12 cellular contexts compared by ENCODE assay signal in the genomic region with DNA sequence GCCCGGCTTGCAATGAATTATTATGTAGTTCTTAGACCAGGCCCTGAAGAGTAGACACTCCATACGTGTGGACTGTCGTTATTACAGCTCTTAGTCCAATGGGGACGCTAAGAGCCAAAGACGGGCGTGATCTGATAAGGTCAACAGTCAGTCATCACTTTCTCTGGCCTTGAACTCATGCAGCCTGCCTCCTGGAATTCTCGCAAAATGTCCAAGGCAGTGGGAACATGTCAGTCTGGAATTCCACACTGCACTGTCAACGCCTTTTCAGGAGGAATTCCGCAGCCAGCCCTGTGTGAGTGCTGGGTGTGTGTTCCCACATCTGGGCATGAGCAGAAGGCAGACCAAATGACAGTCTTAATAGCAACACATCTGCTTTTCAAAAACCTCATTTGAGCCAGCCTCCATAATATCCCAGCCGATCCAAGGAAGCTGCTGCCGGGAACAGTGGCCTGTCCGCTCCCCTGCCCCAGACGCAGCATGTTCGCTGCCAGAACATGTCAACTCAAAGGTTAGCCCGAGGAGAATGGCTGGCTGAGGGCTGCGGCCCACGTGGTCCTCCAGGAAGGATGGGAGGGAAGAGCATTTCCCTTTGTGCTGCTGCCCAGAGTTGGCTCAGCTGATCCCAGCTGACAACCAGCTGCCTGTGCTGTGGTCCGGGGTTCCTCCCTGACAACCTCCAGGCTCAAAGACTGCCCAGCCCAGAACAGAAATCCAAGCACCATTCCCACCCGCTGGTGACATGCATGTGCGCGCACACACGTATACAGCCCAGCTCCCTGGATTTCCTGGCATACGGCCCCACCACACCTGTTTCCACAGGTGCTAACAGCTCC.
DNase-seq lines count a peak whose midpoint lies in the region; ATAC-seq and TF ChIP-seq lines count a peak whose summit lies in the region.
"Had no signal": no experiment of that assay in that cellular context is flagged by ENCODE, and none has a peak within 500 bp of the region (broad histone marks: within the 10 kb centered on the region; RNA-seq: fewer than 3 reads in every experiment).

No MANE protein-coding gene starts in this region.

- no peaks in the 10 kb centered on the region for H3K9me3 Mint-ChIP-seq in nephron
- H3K9me3 Mint-ChIP-seq: activated T-cell treated with anti-CD3 and anti-CD28 coated beads, Interleukin-2, amount 50 U/mL, for 72 hours had no signal

- peak; percentile 65 for DNase-seq in AG10803 (ENCODE audit: low read depth)
- peak in 6 of 7 donors; percentile 40 to 75 (median 52) for DNase-seq in adrenal gland
- DNase-seq in heart left ventricle: peak; percentile 76 to 87 (median 83)
- DNase-seq in HPDE6-E6E7 (ENCODE audit: extremely low spot score): no peak
- DNase-seq in GOT3 (lab: John Stamatoyannopoulos, UW): no peak
- DNase-seq: ACHN; activated T-cell treated with anti-CD3 and anti-CD28 coated beads, Interleukin-2, amount 50 U/mL, for 72 hours; GDM1; KBM-7 had no signal

- no peak for TF ChIP-seq POLR2A in adrenal gland (IDR thresholded peaks at IDR 0.05)
- no peak for TF ChIP-seq POLR2A in heart left ventricle (IDR thresholded peaks at IDR 0.05)

- H3K36me3 ChIP-seq in adrenal gland (replicated peaks in 1 of 2) (no peaks in the 10 kb centered on the region), heart left ventricle (peaks cover 0 to 13% (median 0%) of the 10 kb centered on the region in 9 donors)

- H3K27ac ChIP-seq in adrenal gland: peak overlapping the region in 1 of 5 donors; percentile 66
- peak overlapping the region in 11 of 12 donors; percentile 15 to 67 (median 46) for H3K27ac ChIP-seq in heart left ventricle

- peak overlapping the region in 2 of 3 experiments; percentile 68 to 76 for H3K27ac Mint-ChIP-seq in nephron
- H3K27ac Mint-ChIP-seq: activated T-cell treated with anti-CD3 and anti-CD28 coated beads, Interleukin-2, amount 50 U/mL, for 72 hours had no signal

- H3K4me1 ChIP-seq in adrenal gland (replicated peaks in 1 of 2) (no peaks in the 10 kb centered on the region), heart left ventricle (peaks cover 0 to 28% (median 17%) of the 10 kb centered on the region in 12 donors)

- H3K4me1 Mint-ChIP-seq in nephron: peaks cover 19% of the 10 kb centered on the region

- H3K9me3 ChIP-seq in adrenal gland (replicated peaks in 1 of 3) (no peaks in the 10 kb centered on the region), heart left ventricle (no peaks in the 10 kb centered on the region)

- H3K36me3 Mint-ChIP-seq in nephron (ENCODE audit: low read depth): peaks cover 18% of the 10 kb centered on the region

- TF ChIP-seq CTCF in AG10803 (conservative IDR thresholded peaks at IDR 0.05; ENCODE audit: low read length): no peak
- TF ChIP-seq CTCF in adrenal gland (IDR thresholded peaks at IDR 0.05): no peak
- no peak for TF ChIP-seq CTCF in heart left ventricle (IDR thresholded peaks at IDR 0.05)
- TF ChIP-seq CTCF in nephron (IDR thresholded peaks at IDR 0.05; ENCODE audit: unreplicated experiment in 3 of 3): no peak

- no peaks in the 10 kb centered on the region for H3K27me3 Mint-ChIP-seq in nephron (ENCODE audit: low read depth)

- intact Hi-C loops in adrenal gland (cut with DNase I) (no loop called here), heart left ventricle (cut with DNase I) (loop anchor here in 5 of 10 donors (1.0 to 10.0 kb wide), 6 partner anchors 23 to 939 kb away; a partner anchor contains a TSS)

- ATAC-seq in heart left ventricle (peak; percentile 82 to 95 (median 89)), HG03045 (IDR thresholded peaks at IDR 0.05; ENCODE audit: unreplicated experiment) (no peak), GM18861 (IDR thresholded peaks at IDR 0.05; ENCODE audit: unreplicated experiment) (no peak)
- ATAC-seq: activated T-cell treated with anti-CD3 and anti-CD28 coated beads, Interleukin-2, amount 50 U/mL, for 72 hours had no signal

- no peak overlapping the region for H3K4me3 Mint-ChIP-seq in nephron
- H3K4me3 Mint-ChIP-seq: activated T-cell treated with anti-CD3 and anti-CD28 coated beads, Interleukin-2, amount 50 U/mL, for 72 hours had no signal

- H3K4me3 ChIP-seq in AG10803 (ENCODE audit: low read length) (no peak overlapping the region), adrenal gland (no peak overlapping the region), heart left ventricle (no peak overlapping the region)

- 63 to 82% (median 66%) methylated on average over 18 to 23 of the region's 23 CpGs for WGBS in adrenal gland, 4 donors
- 25 to 37% (median 25%) methylated on average over 16 to 23 of the region's 23 CpGs for WGBS in heart left ventricle, 4 donors

- H3K27me3 ChIP-seq in adrenal gland: no peaks in the 10 kb centered on the region
- no peaks in the 10 kb centered on the region for H3K27me3 ChIP-seq in heart left ventricle

Comparison
In these comparisons a context has a peak if more than half of its experiments do, and no peak if none do; other contexts are left out.
1. DNase-seq: peak in AG10803 (single experiment), adrenal gland (6 of 7) and heart left ventricle (5 of 5); none in HPDE6-E6E7 (single experiment) and GOT3 (single experiment).
2. ATAC-seq: peak in heart left ventricle (4 of 4); none in HG03045 (single experiment) and GM18861 (single experiment).